Comparison of ENCODE assay signal across 20 cellular contexts in the genomic region with DNA sequence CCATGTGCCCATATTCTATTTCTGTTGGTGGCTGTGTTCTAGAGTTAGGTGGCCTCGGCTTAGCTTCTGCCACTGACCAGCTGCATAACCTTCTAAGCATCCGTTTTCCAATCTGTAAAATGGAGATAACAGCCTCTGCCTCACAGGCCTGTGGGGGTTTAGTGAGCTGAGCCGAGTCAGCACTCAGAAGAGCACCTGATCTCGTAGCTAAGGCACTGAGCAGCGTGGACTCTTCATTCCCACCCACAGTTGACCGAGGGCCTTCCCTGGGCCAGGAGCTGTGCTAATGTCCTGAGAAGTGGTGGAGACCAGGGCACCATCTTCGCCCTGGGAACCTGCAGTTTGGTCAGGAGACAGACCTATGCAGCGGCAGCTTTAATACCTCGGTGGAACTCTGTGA.
A peak's percentile ranks its signal among the peaks of the same experiment; 100 is the strongest.
DNase-seq lines count a peak whose midpoint lies in the region; FAIRE-seq and TF ChIP-seq lines count a peak whose summit lies in the region.
"Had no signal": no experiment of that assay in that cellular context is flagged by ENCODE, and none has a peak within 500 bp of the region (broad histone marks: within the 10 kb centered on the region; RNA-seq: fewer than 3 reads in every experiment).

No MANE protein-coding gene starts in this region.

- no peak for FAIRE-seq in kidney (lab: Jason Lieb, UNC)
- FAIRE-seq: A549, GM12878, GM19239 had no signal

- TF ChIP-seq CTCF in WERI-Rb-1 (IDR thresholded peaks at IDR 0.05; ENCODE audit: low read depth, low read length), result no peak
- TF ChIP-seq CTCF in kidney (IDR thresholded peaks at IDR 0.05; ENCODE audit: borderline replicate concordance, extremely low read depth, insufficient read depth), result no peak

- H3K9me3 ChIP-seq in BLaER1 treated with 17β-estradiol and CSF1 and Interleukin-3, amounts not matched to agents 10 nM and 100 nM (replicated peaks in 1 of 11), result no peaks in the 10 kb centered on the region
- H3K9me3 ChIP-seq in WERI-Rb-1 (ENCODE audit: severe bottlenecking), result no peaks in the 10 kb centered on the region
- no peaks in the 10 kb centered on the region for H3K9me3 ChIP-seq in kidney (ENCODE audit: control insufficient read depth in 1 of 2, low read length in 2 of 2)
- H3K9me3 ChIP-seq: A549, BE2C, Caco-2 had no signal

- H3K36me3 ChIP-seq in BLaER1 treated with 17β-estradiol and CSF1 and Interleukin-3, amounts not matched to agents 10 nM and 100 nM, result no peaks in the 10 kb centered on the region
- peaks cover 91% of the 10 kb centered on the region for H3K36me3 ChIP-seq in WERI-Rb-1
- no peaks in the 10 kb centered on the region for H3K36me3 ChIP-seq in kidney (ENCODE audit: control insufficient read depth in 1 of 2, insufficient read depth in 2 of 2, low read length in 2 of 2)
- H3K36me3 ChIP-seq: BE2C had no signal

- H3K27me3 ChIP-seq in BLaER1 treated with 17β-estradiol and CSF1 and Interleukin-3, amounts not matched to agents 10 nM and 100 nM, result no peaks in the 10 kb centered on the region
- no peaks in the 10 kb centered on the region for H3K27me3 ChIP-seq in WERI-Rb-1 (ENCODE audit: insufficient read depth, low read depth, severe bottlenecking)
- H3K27me3 ChIP-seq: BE2C had no signal

- H3K4me2 ChIP-seq in BLaER1 treated with 17β-estradiol and CSF1 and Interleukin-3, amounts not matched to agents 10 nM and 100 nM, result peak overlapping the region; percentile 45 to 96 (median 82)
- H3K4me2 ChIP-seq: A549 had no signal

- peaks cover 48 to 100% (median 100%) of the 10 kb centered on the region in 10 experiments for H3K4me1 ChIP-seq in BLaER1 treated with 17β-estradiol and CSF1 and Interleukin-3, amounts not matched to agents 10 nM and 100 nM
- H3K4me1 ChIP-seq in kidney (ENCODE audit: control insufficient read depth in 1 of 2, insufficient read depth in 1 of 2, low read depth in 1 of 2, low read length in 2 of 2), result no peaks in the 10 kb centered on the region
- H3K4me1 ChIP-seq: A549, Caco-2 had no signal

- intact Hi-C loops in kidney (cut with DNase I), result no loop called here

- H4K20me1 ChIP-seq in BLaER1 treated with 17β-estradiol and CSF1 and Interleukin-3, amounts not matched to agents 10 nM and 100 nM, result no peaks in the 10 kb centered on the region; a peak in 1 of 22 replicates

- DNase-seq in WERI-Rb-1, result no peak
- peak; percentile 30 for DNase-seq in kidney
- no peak for DNase-seq in activated CD4-positive, alpha-beta T cell treated with anti-CD3 and anti-CD28 coated beads, Interleukin-2, amount 50 U/mL, for 4 hours
- no peak for DNase-seq in germinal center (ENCODE audit: low spot score)
- no peak for DNase-seq in activated T-cell treated with anti-CD3 and anti-CD28 coated beads, Interleukin-2, amount 50 U/mL, for 1 hour
- DNase-seq in NCI-H2029 treated with DMSO at 0.1 percent for 48 hours (lab: John Stamatoyannopoulos, UW), result no peak
- DNase-seq: 8988T; BE2C; CD4-positive, CD25-positive, alpha-beta regulatory T cell; CD8-positive, alpha-beta T cell; DMS153; DND-41; GDM1 had no signal

- peak overlapping the region in 4 of 11 experiments; percentile 40 to 59 (median 50); a peak in 6 of 22 replicates for H3K9ac ChIP-seq in BLaER1 treated with 17β-estradiol and CSF1 and Interleukin-3, amounts not matched to agents 10 nM and 100 nM
- no peak overlapping the region for H3K9ac ChIP-seq in kidney (ENCODE audit: low read length in 2 of 2)
- H3K9ac ChIP-seq: GM23248 had no signal

- peak overlapping the region in 1 of 11 experiments; percentile 7; a peak in 1 of 22 replicates for H3K27ac ChIP-seq in BLaER1 treated with 17β-estradiol and CSF1 and Interleukin-3, amounts not matched to agents 10 nM and 100 nM
- H3K27ac ChIP-seq in WERI-Rb-1 (peak overlapping the region; percentile 14), kidney (ENCODE audit: low read depth in 2 of 2, low read length in 2 of 2) (no peak overlapping the region)
- H3K27ac ChIP-seq: A549, C4-2B, GM23248 had no signal

- peak overlapping the region in 3 of 10 experiments; percentile 16 to 35 (median 32); a peak in 4 of 20 replicates for H3K4me3 ChIP-seq in BLaER1 treated with 17β-estradiol and CSF1 and Interleukin-3, amounts not matched to agents 10 nM and 100 nM
- H3K4me3 ChIP-seq in WERI-Rb-1 (ENCODE audit: low read depth, low read length) (no peak overlapping the region), kidney (ENCODE audit: low read length in 2 of 2) (no peak overlapping the region)
- H3K4me3 ChIP-seq: A549, GM12878, GM23248 had no signal
